1 cellular context compared by ENCODE assay signal in genomic region chr11:12248330-12248729, GRCh38.
TF ChIP-seq lines count a peak whose summit lies in the region.

No MANE protein-coding gene starts in this region.

TF ChIP-seq in HepG2, 621 proteins besides CTCF, POLR2A, EP300 and RAD21 (continued from another document and continues in another):
- no peak for TF ChIP-seq ZBED4 (CRISPR knock-in tag; IDR thresholded peaks at IDR 0.05; ENCODE audit: borderline replicate concordance)
- no peak for TF ChIP-seq MLXIP (CRISPR knock-in tag; IDR thresholded peaks at IDR 0.05; ENCODE audit: borderline replicate concordance)
- no peak for TF ChIP-seq ZNF333 (CRISPR knock-in tag; IDR thresholded peaks at IDR 0.05; ENCODE audit: borderline replicate concordance)
- no peak for TF ChIP-seq ZNF547 (CRISPR knock-in tag; IDR thresholded peaks at IDR 0.05)
- no peak for TF ChIP-seq PPARG (CRISPR knock-in tag; conservative IDR thresholded peaks at IDR 0.05)
- TF ChIP-seq STAT5B (CRISPR knock-in tag; IDR thresholded peaks at IDR 0.05), result no peak
- TF ChIP-seq POGZ (CRISPR knock-in tag; IDR thresholded peaks at IDR 0.05), result no peak
- TF ChIP-seq ZUFSP (CRISPR knock-in tag; IDR thresholded peaks at IDR 0.05; ENCODE audit: borderline replicate concordance), result no peak
- TF ChIP-seq ZNF3 (CRISPR knock-in tag; IDR thresholded peaks at IDR 0.05), result no peak
- no peak for TF ChIP-seq CBX5 (CRISPR knock-in tag; IDR thresholded peaks at IDR 0.05; ENCODE audit: borderline replicate concordance)
- no peak for TF ChIP-seq ZBTB42 (CRISPR knock-in tag; IDR thresholded peaks at IDR 0.05)
- TF ChIP-seq ZFP37 (CRISPR knock-in tag; IDR thresholded peaks at IDR 0.05; ENCODE audit: borderline replicate concordance), result no peak
- no peak for TF ChIP-seq SAP130 (CRISPR knock-in tag; IDR thresholded peaks at IDR 0.05; ENCODE audit: low read depth)
- no peak for TF ChIP-seq RFXANK (CRISPR knock-in tag; IDR thresholded peaks at IDR 0.05)
- no peak for TF ChIP-seq FOXC1 (CRISPR knock-in tag; IDR thresholded peaks at IDR 0.05; ENCODE audit: borderline replicate concordance)
- no peak for TF ChIP-seq DNMT3B (CRISPR knock-in tag; conservative IDR thresholded peaks at IDR 0.05)
- no peak for TF ChIP-seq THYN1 (CRISPR knock-in tag; IDR thresholded peaks at IDR 0.05; ENCODE audit: borderline replicate concordance, low read depth)
- TF ChIP-seq MAZ (IDR thresholded peaks at IDR 0.05; ENCODE audit: borderline replicate concordance, low read depth, low read length), result peak; percentile 54; the same call in 1 of the 2 replicates
- TF ChIP-seq MAZ (CRISPR knock-in tag; IDR thresholded peaks at IDR 0.05; ENCODE audit: low read depth), result no peak
- TF ChIP-seq MLX (CRISPR knock-in tag; IDR thresholded peaks at IDR 0.05), result no peak
- no peak for TF ChIP-seq FUBP1 (CRISPR knock-in tag; IDR thresholded peaks at IDR 0.05; ENCODE audit: borderline replicate concordance)
- no peak for TF ChIP-seq REXO4 (CRISPR knock-in tag; IDR thresholded peaks at IDR 0.05; ENCODE audit: borderline replicate concordance)
- TF ChIP-seq IKZF1 (IDR thresholded peaks at IDR 0.05), result no peak
- no peak for TF ChIP-seq SCMH1 (CRISPR knock-in tag; IDR thresholded peaks at IDR 0.05; ENCODE audit: borderline replicate concordance)
- no peak for TF ChIP-seq GATAD1 (CRISPR knock-in tag; IDR thresholded peaks at IDR 0.05)
- no peak for TF ChIP-seq LCORL (IDR thresholded peaks at IDR 0.05)
- no peak for TF ChIP-seq LCORL (CRISPR knock-in tag; IDR thresholded peaks at IDR 0.05)
- no peak for TF ChIP-seq ZFY (CRISPR knock-in tag; IDR thresholded peaks at IDR 0.05)
- TF ChIP-seq EEA1 (CRISPR knock-in tag; IDR thresholded peaks at IDR 0.05; ENCODE audit: borderline replicate concordance), result no peak
- TF ChIP-seq ZNF280B (CRISPR knock-in tag; IDR thresholded peaks at IDR 0.05; ENCODE audit: borderline replicate concordance), result no peak
- no peak for TF ChIP-seq ZFP41 (CRISPR knock-in tag; IDR thresholded peaks at IDR 0.05; ENCODE audit: borderline replicate concordance)
- no peak for TF ChIP-seq SOX6 (IDR thresholded peaks at IDR 0.05)
- peak; percentile 36; the same call in 1 of the 2 replicates for TF ChIP-seq SOX6 (CRISPR knock-in tag; IDR thresholded peaks at IDR 0.05)
- TF ChIP-seq CREB3 (CRISPR knock-in tag; IDR thresholded peaks at IDR 0.05), result no peak
- no peak for TF ChIP-seq KAT7 (CRISPR knock-in tag; IDR thresholded peaks at IDR 0.05; ENCODE audit: borderline replicate concordance)
- no peak for TF ChIP-seq THAP7 (CRISPR knock-in tag; IDR thresholded peaks at IDR 0.05)
- no peak for TF ChIP-seq REL (CRISPR knock-in tag; conservative IDR thresholded peaks at IDR 0.05)
- peak; percentile 24; the same call in 1 of the 2 replicates for TF ChIP-seq ARID4A (CRISPR knock-in tag; IDR thresholded peaks at IDR 0.05; ENCODE audit: borderline replicate concordance)
- no peak for TF ChIP-seq RBM22 (optimal IDR thresholded peaks at IDR 0.05; ENCODE audit: low read length)
- TF ChIP-seq ZFX (CRISPR knock-in tag; IDR thresholded peaks at IDR 0.05; ENCODE audit: low read depth), result peak; percentile 16; the same call in 1 of the 2 replicates
- no peak for TF ChIP-seq MATR3 (CRISPR knock-in tag; IDR thresholded peaks at IDR 0.05)
- TF ChIP-seq NFKB2 (CRISPR knock-in tag; IDR thresholded peaks at IDR 0.05; ENCODE audit: borderline replicate concordance), result no peak
- no peak for TF ChIP-seq CENPT (CRISPR knock-in tag; IDR thresholded peaks at IDR 0.05; ENCODE audit: low read depth)
- TF ChIP-seq ZNF678 (CRISPR knock-in tag; IDR thresholded peaks at IDR 0.05), result no peak
- TF ChIP-seq MBD4 (IDR thresholded peaks at IDR 0.05; ENCODE audit: borderline replicate concordance, low read length), result no peak
